18 cellular contexts compared by ENCODE assay signal in genomic region chr12:130955238-130955816, GRCh38. TPM values are rescaled to one million over a fixed set of nuclear protein-coding genes. Genes with fewer than 3 reads are reported as not detected.
DNase-seq lines count a peak whose midpoint lies in the region; ATAC-seq, FAIRE-seq and TF ChIP-seq lines count a peak whose summit lies in the region.
"Had no signal": no experiment of that assay in that cellular context is flagged by ENCODE, and none has a peak within 500 bp of the region (broad histone marks: within the 10 kb centered on the region; RNA-seq: fewer than 3 reads in every experiment).

No MANE protein-coding gene starts in this region.

- TF ChIP-seq EP300 in HepG2 (IDR thresholded peaks at IDR 0.05; ENCODE audit: low read depth in 2 of 2, low read length in 2 of 2) (no peak), HepG2 (CRISPR knock-in tag; IDR thresholded peaks at IDR 0.05; ENCODE audit: borderline replicate concordance) (no peak)

- H3K9ac ChIP-seq in HepG2 (ENCODE audit: insufficient read depth, low read depth, low read length), result 0 out of 2 replicates have a peak overlapping the region, but pooled peaks have one; percentile 9

- H3K9me3 ChIP-seq in HepG2 (ENCODE audit: low read length) (no peaks in the 10 kb centered on the region), right lobe of liver (no peaks in the 10 kb centered on the region), psoas muscle (no peaks in the 10 kb centered on the region)
- H3K9me3 ChIP-seq: prostate gland had no signal

- H3K36me3 ChIP-seq in HepG2 (replicated peaks in 1 of 2; ENCODE audit: control insufficient read depth in 1 of 2, insufficient read depth in 2 of 2, low read length in 2 of 2), result no peaks in the 10 kb centered on the region; a peak in 1 of 5 replicates
- H3K36me3 ChIP-seq in right lobe of liver, result no peaks in the 10 kb centered on the region
- H3K36me3 ChIP-seq in psoas muscle (ENCODE audit: insufficient read depth in 1 of 2, low read depth in 1 of 2), result no peaks in the 10 kb centered on the region
- H3K36me3 ChIP-seq: prostate gland had no signal

- no peaks in the 10 kb centered on the region for H4K20me1 ChIP-seq in HepG2 (ENCODE audit: insufficient read depth, low read length)

- peak overlapping the region; percentile 69 for H3K4me2 ChIP-seq in HepG2 (ENCODE audit: low read depth, low read length)

- FAIRE-seq in HepG2 (lab: Jason Lieb, UNC) (no peak), urothelium cell line (lab: Jason Lieb, UNC) (no peak)

- H2AFZ ChIP-seq in HepG2 (ENCODE audit: low read length), result no peak overlapping the region

- WGBS in HepG2 (ENCODE audit: low lambda C conversion rate), result 69% methylated on average over 8 of the region's 11 CpGs
- 84% methylated on average over 7 of the region's 11 CpGs for WGBS in right lobe of liver (ENCODE audit: insufficient coverage, low coverage, low lambda C conversion rate, missing lambda C conversion rate)
- WGBS in psoas muscle, 3 donors, result 72 to 84% (median 82%) methylated on average over 11 of the region's 11 CpGs

- H3K27ac ChIP-seq in HepG2 (ENCODE audit: extremely low read length, insufficient read depth, low read length), result no peak overlapping the region
- no peak overlapping the region for H3K27ac ChIP-seq in right lobe of liver
- H3K27ac ChIP-seq in psoas muscle, result no peak overlapping the region
- H3K27ac ChIP-seq: foreskin keratinocyte had no signal

- in situ Hi-C loops in HepG2 (cut with HindIII; ENCODE audit: extremely low pct_ligation_motif_present, low pct_unique_long_range_greater_than_20kb), result no loop called here

- no peak overlapping the region for H3K27ac Mint-ChIP-seq in activated CD4-positive, alpha-beta T cell treated with anti-CD3 and anti-CD28 coated beads for 36 hours
- H3K27ac Mint-ChIP-seq: activated naive CD8-positive, alpha-beta T cell treated with anti-CD3 and anti-CD28 coated beads for 36 hours had no signal

- TF ChIP-seq POLR2A in HepG2 (IDR thresholded peaks at IDR 0.05; ENCODE audit: insufficient read depth in 1 of 2, low read depth in 2 of 2, low read length in 2 of 2), result no peak
- TF ChIP-seq POLR2A in right lobe of liver (IDR thresholded peaks at IDR 0.05), result no peak

- TF ChIP-seq CTCF in HepG2 (CRISPR knock-in tag; IDR thresholded peaks at IDR 0.05) (no peak), right lobe of liver (IDR thresholded peaks at IDR 0.05) (no peak), psoas muscle (IDR thresholded peaks at IDR 0.05) (no peak)

- TF ChIP-seq RAD21 in HepG2 (CRISPR knock-in tag; IDR thresholded peaks at IDR 0.05), result no peak

- POLR2A ChIA-PET in HepG2 (lab: Yijun Ruan, JAX), result interaction anchor here (2.9 kb wide), 1 partner anchor 28 kb away, joined by 13 read pairs; no protein-coding TSS in a partner anchor
- POLR2A ChIA-PET in activated CD4-positive, alpha-beta T cell treated with anti-CD3 and anti-CD28 coated beads for 36 hours (lab: Charles Lee), result interaction anchor here (0.6 kb wide), 1 partner anchor 494 kb away, joined by 3 read pairs; no protein-coding TSS in a partner anchor

- peaks cover 3% of the 10 kb centered on the region for H3K4me1 Mint-ChIP-seq in activated CD4-positive, alpha-beta T cell treated with anti-CD3 and anti-CD28 coated beads for 36 hours

- H3K4me1 ChIP-seq in HepG2 (ENCODE audit: insufficient read depth, low read length) (peaks cover 42% of the 10 kb centered on the region), right lobe of liver (peaks cover 0 to 20% (median 2%) of the 10 kb centered on the region in 4 donors), psoas muscle (peaks cover 7% of the 10 kb centered on the region)
- H3K4me1 ChIP-seq: foreskin keratinocyte, prostate gland had no signal

- intact Hi-C loops in HepG2 (cut with micrococcal nuclease; ENCODE audit: unreplicated experiment) (no loop called here), right lobe of liver (cut with DNase I) (no loop called here), psoas muscle (cut with DNase I) (no loop called here)
- intact Hi-C loops in activated CD4-positive, alpha-beta T cell treated with anti-CD3 and anti-CD28 coated beads for 36 hours (cut with DNase I, micrococcal nuclease), result no loop called here

- H3K4me3 ChIP-seq in HepG2 (replicated peaks in 1 of 3; ENCODE audit: insufficient read depth in 1 of 3, low read depth in 2 of 3, low read length in 3 of 3), result peak overlapping the region in 1 of 3 experiments; percentile 63; a peak in 2 of 6 replicates
- no peak overlapping the region for H3K4me3 ChIP-seq in right lobe of liver
- peak overlapping the region; percentile 67 for H3K4me3 ChIP-seq in psoas muscle

- no TSS peak for BruUV-seq in HepG2 (replicated peaks; lab: Mats Ljungman, UMichigan)

- CTCF ChIA-PET in HepG2 (lab: Yijun Ruan, JAX; ENCODE audit: low intra/inter-chr PET ratio, low total read pairs), result no interaction called here
- CTCF ChIA-PET in activated CD4-positive, alpha-beta T cell treated with anti-CD3 and anti-CD28 coated beads for 36 hours (lab: Charles Lee), result interaction anchor here (0.8 kb wide), 1 partner anchor 177 kb away, joined by 3 read pairs; no protein-coding TSS in a partner anchor

- no peaks in the 10 kb centered on the region for H3K79me2 ChIP-seq in HepG2 (ENCODE audit: insufficient read depth, low read length)

- no peaks in the 10 kb centered on the region for H3K36me3 Mint-ChIP-seq in activated CD4-positive, alpha-beta T cell treated with anti-CD3 and anti-CD28 coated beads for 36 hours (ENCODE audit: low read depth)
- H3K36me3 Mint-ChIP-seq: activated naive CD8-positive, alpha-beta T cell treated with anti-CD3 and anti-CD28 coated beads for 36 hours had no signal

- no peaks in the 10 kb centered on the region for H3K9me3 Mint-ChIP-seq in activated CD4-positive, alpha-beta T cell treated with anti-CD3 and anti-CD28 coated beads for 36 hours (ENCODE audit: low read depth)
- H3K9me3 Mint-ChIP-seq: activated naive CD8-positive, alpha-beta T cell treated with anti-CD3 and anti-CD28 coated beads for 36 hours; activated T-cell treated with anti-CD3 and anti-CD28 coated beads, Interleukin-2, amount 50 U/mL, for 4 hours had no signal

- no peak overlapping the region for H3K4me3 Mint-ChIP-seq in activated CD4-positive, alpha-beta T cell treated with anti-CD3 and anti-CD28 coated beads for 36 hours
- H3K4me3 Mint-ChIP-seq: activated naive CD8-positive, alpha-beta T cell treated with anti-CD3 and anti-CD28 coated beads for 36 hours; activated T-cell treated with anti-CD3 and anti-CD28 coated beads, Interleukin-2, amount 50 U/mL, for 4 hours had no signal

- H3K27me3 ChIP-seq in HepG2 (ENCODE audit: control insufficient read depth in 1 of 2, insufficient read depth in 2 of 2, low read length in 2 of 2) (peaks cover 0 to 3% of the 10 kb centered on the region in 2 experiments; a peak in 2 of 5 replicates), right lobe of liver (no peaks in the 10 kb centered on the region), psoas muscle (ENCODE audit: insufficient read depth in 3 of 3, low read length in 2 of 3) (peaks cover 0 to 3% (median 0%) of the 10 kb centered on the region in 3 donors)

- no peak for ATAC-seq in HepG2
- no peak for ATAC-seq in right lobe of liver
- peak in 3 of 4 donors; percentile 21 to 51 (median 23) for ATAC-seq in psoas muscle
- ATAC-seq in activated CD4-positive, alpha-beta T cell treated with anti-CD3 and anti-CD28 coated beads for 36 hours, result no peak
- ATAC-seq: activated T-cell treated with anti-CD3 and anti-CD28 coated beads, Interleukin-2, amount 50 U/mL, for 4 hours; foreskin keratinocyte had no signal

- H3K27me3 Mint-ChIP-seq in activated CD4-positive, alpha-beta T cell treated with anti-CD3 and anti-CD28 coated beads for 36 hours, result peaks cover 19% of the 10 kb centered on the region

- DNase-seq in HepG2 (ENCODE audit: low spot score) (no peak), right lobe of liver (no peak), islet precursor cell (peak; percentile 58), psoas muscle (peak in 1 of 2 donors; percentile 40), urothelium cell line (ENCODE audit: low spot score) (no peak), NCI-H1436 treated with DMSO at 0.1 percent for 48 hours (lab: John Stamatoyannopoulos, UW) (no peak)
- no peak for DNase-seq in stimulated activated naive CD4-positive, alpha-beta T cell (lab: John Stamatoyannopoulos, UW)
- DNase-seq in activated CD4-positive, alpha-beta T cell treated with anti-CD3 and anti-CD28 coated beads for 36 hours, result no peak
- DNase-seq: activated naive CD8-positive, alpha-beta T cell treated with anti-CD3 and anti-CD28 coated beads for 36 hours; activated T-cell treated with anti-CD3 and anti-CD28 coated beads, Interleukin-2, amount 50 U/mL, for 4 hours; COR-L47; effector memory CD4-positive, alpha-beta T cell; foreskin keratinocyte; H7; NCI-H1417 treated with DMSO at 0.1 percent for 48 hours; NCI-H345; SHP77 treated with DMSO at 0.1 percent for 48 hours had no signal

RNA-seq across cellular contexts. Expression of gene ADGRD1, which starts 1.6 kb away (rescaled TPM):
- total RNA-seq in HepG2 (2016; rRNA removed; fragmentation: Illumina TruSeq; extraction: Trizol), result 0.34 and 0.46 TPM in 2 replicates
- 0.26 and 0.30 TPM in 2 replicates for total RNA-seq in HepG2 (2016; cell fraction: cytosol; rRNA removed; fragmentation: Illumina TruSeq; extraction: Trizol; ENCODE audit: low read depth)
- 0.27 and 0.35 TPM in 2 replicates for total RNA-seq in HepG2 (2016; cell fraction: insoluble cytoplasmic fraction; rRNA removed; fragmentation: Illumina TruSeq; extraction: Trizol)
- 0.28 and 0.38 TPM in 2 replicates for total RNA-seq in HepG2 (2016; cell fraction: membrane; rRNA removed; fragmentation: Illumina TruSeq; extraction: Trizol)
- total RNA-seq in HepG2 (2016; cell fraction: nucleus; rRNA removed; fragmentation: Illumina TruSeq; extraction: Trizol), result 0.47 and 0.62 TPM in 2 replicates
- polyA plus RNA-seq in HepG2 (2011; rRNA removed), result 12.4 and 25.0 TPM in 2 replicates
- polyA plus RNA-seq in HepG2 (2011; cell fraction: cytosol; rRNA removed), result 6.9 and 10.2 TPM in 2 replicates
- polyA plus RNA-seq in HepG2 (2011; cell fraction: nucleus; rRNA removed), result 71.2 and 100 TPM in 2 replicates
- polyA plus RNA-seq in HepG2 (2012), result 32.9 and 44.4 TPM in 2 replicates
- 0.14 TPM in 1 of 2 replicates, not detected in the other for polyA plus RNA-seq in HepG2 (2016; cell fraction: cytosol; fragmentation: Illumina TruSeq; extraction: Trizol; ENCODE audit: low read depth)
- 0.26 and 0.38 TPM in 2 replicates for polyA plus RNA-seq in HepG2 (2016; cell fraction: insoluble cytoplasmic fraction; fragmentation: Illumina TruSeq; extraction: Trizol; ENCODE audit: low read depth)
- 0.05 TPM in 1 of 2 replicates, not detected in the other for polyA plus RNA-seq in HepG2 (2016; cell fraction: membrane; fragmentation: Illumina TruSeq; extraction: Trizol; ENCODE audit: low read depth)
- polyA plus RNA-seq in HepG2 (2016; cell fraction: nucleus; fragmentation: Illumina TruSeq; extraction: Trizol; ENCODE audit: insufficient read depth, low read depth), result 0.79 and 1.0 TPM in 2 replicates
- polyA minus RNA-seq in HepG2 (2011; rRNA and poly(A)+ RNA removed; ENCODE audit: low replicate concordance), result 2.3 and 27.8 TPM in 2 replicates
- 3.3 and 10.6 TPM in 2 replicates for polyA minus RNA-seq in HepG2 (2011; cell fraction: cytosol; rRNA and poly(A)+ RNA removed)
- 26.3 and 39.8 TPM in 2 replicates for polyA minus RNA-seq in HepG2 (2011; cell fraction: nucleus; rRNA and poly(A)+ RNA removed)
- total RNA-seq in right lobe of liver, result 10 to 100 TPM in 4 of 6 experiments, 1 to 10 TPM in 2; 4.7 to 17.0 (median 10.9) TPM
- 10 to 100 TPM in 2 of 4 donors, 1 to 10 TPM in 2; 2.1 to 11.6 (median 9.4) TPM for total RNA-seq in psoas muscle
- 1 to 10 TPM; 3.2 to 3.6 (median 3.3) TPM for polyA plus RNA-seq in psoas muscle
- 1 to 10 TPM; 1.8 to 2.3 TPM for total RNA-seq in activated CD4-positive, alpha-beta T cell treated with anti-CD3 and anti-CD28 coated beads for 36 hours
- total RNA-seq: foreskin keratinocyte had no signal
- polyA plus RNA-seq: foreskin keratinocyte had no signal

Comparison
In these comparisons a context has a peak if more than half of its experiments do, and no peak if none do; other contexts are left out.
1. ATAC-seq: peak in psoas muscle (3 of 4); none in HepG2 (single experiment), right lobe of liver (0 of 4) and activated CD4-positive, alpha-beta T cell treated with anti-CD3 and anti-CD28 coated beads for 36 hours (single experiment).